Comparison of ENCODE assay signal across 20 cellular contexts in the genomic region with DNA sequence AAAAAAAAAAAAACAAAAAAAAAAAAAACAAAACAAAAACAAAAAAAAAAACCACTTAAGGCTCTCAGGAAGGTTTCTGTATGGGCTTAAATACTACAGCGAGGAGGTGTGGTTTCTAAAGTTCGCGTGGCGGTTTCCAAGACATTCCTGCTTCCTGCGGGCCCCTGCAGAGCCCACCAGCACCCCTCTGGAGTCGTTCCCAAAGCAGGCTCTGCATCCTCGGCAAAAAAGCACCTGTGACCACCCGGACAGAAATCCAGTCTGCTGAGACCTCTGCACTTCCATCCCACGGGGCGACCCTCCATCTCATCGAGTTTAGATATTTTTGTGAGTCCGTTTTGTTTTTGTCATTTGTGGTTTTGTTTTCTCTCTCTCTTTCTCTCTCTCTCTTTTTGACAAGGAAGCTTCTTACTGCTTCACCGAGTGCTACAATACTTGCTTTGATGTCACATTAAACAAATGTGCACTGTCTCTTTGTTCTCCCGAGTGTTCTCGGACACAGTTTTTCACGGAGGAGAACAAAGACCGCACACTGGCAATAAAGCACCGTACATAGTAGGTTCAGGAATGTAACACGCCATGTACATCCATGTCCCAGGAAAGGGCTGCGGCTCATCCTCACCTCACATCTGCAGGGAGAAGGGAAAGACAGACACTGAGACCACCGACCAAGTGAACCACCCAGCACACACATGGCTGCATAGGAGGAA. TPM values are rescaled to one million over a fixed set of nuclear protein-coding genes. Genes with fewer than 3 reads are reported as not detected.
DNase-seq lines count a peak whose midpoint lies in the region; ATAC-seq, FAIRE-seq and TF ChIP-seq lines count a peak whose summit lies in the region.
"Had no signal": no experiment of that assay in that cellular context is flagged by ENCODE, and none has a peak within 500 bp of the region (broad histone marks: within the 10 kb centered on the region; RNA-seq: fewer than 3 reads in every experiment).

No MANE protein-coding gene starts in this region.

- WGBS in GM12878 (ENCODE audit: insufficient coverage, insufficient replicate concordance, low lambda C conversion rate, missing lambda C conversion rate): 87% methylated on average over 21 of the region's 21 CpGs

- peaks cover 1% of the 10 kb centered on the region for H3K9me3 Mint-ChIP-seq in activated naive CD4-positive, alpha-beta T cell treated with anti-CD3 and anti-CD28 coated beads, Interleukin-2, amount 10 ng/mL, durations not matched to agents 7 days and 5 days

- TF ChIP-seq POLR2A in GM12878 (IDR thresholded peaks at IDR 0.05; ENCODE audit: low read depth, low read length): no peak

- H3K4me1 Mint-ChIP-seq in activated naive CD4-positive, alpha-beta T cell treated with anti-CD3 and anti-CD28 coated beads, Interleukin-2, amount 10 ng/mL, durations not matched to agents 7 days and 5 days: peaks cover 4% of the 10 kb centered on the region

- H3K4me3 ChIP-seq in HEK293 (ENCODE audit: low read depth, low read length): no peak overlapping the region
- no peak overlapping the region for H3K4me3 ChIP-seq in GM12878
- H3K4me3 ChIP-seq: lung, testis had no signal

- CTCF ChIA-PET in HEK293 (lab: Yijun Ruan, JAX): no interaction called here
- CTCF ChIA-PET in GM12878 (lab: Yijun Ruan, JAX): no interaction called here
- CTCF ChIA-PET in activated naive CD4-positive, alpha-beta T cell treated with anti-CD3 and anti-CD28 coated beads, Interleukin-2, amount 10 ng/mL, durations not matched to agents 7 days and 5 days (lab: Charles Lee): no interaction called here

- TSS peak; percentile 67 for BruUV-seq in GM12878 (replicated peaks; lab: Mats Ljungman, UMichigan)

- POLR2A ChIA-PET in HEK293 (lab: Yijun Ruan, JAX): no interaction called here
- POLR2A ChIA-PET in GM12878 (lab: Charles Lee): interaction anchor here (0.6 kb wide), 2 partner anchors 13 to 25 kb away, joined by 3 to 4 read pairs; no protein-coding TSS in a partner anchor

- no peak for FAIRE-seq in GM12878 (lab: Jason Lieb, UNC)
- FAIRE-seq: H54 had no signal

- no peak overlapping the region for H3K4me2 ChIP-seq in GM12878 (ENCODE audit: control insufficient read depth, insufficient read depth)

- TF ChIP-seq CTCF in HEK293 (tag by site-specific recombination; IDR thresholded peaks at IDR 0.05) (no peak), GM12878 (IDR thresholded peaks at IDR 0.05 in 2 of 3, conservative IDR thresholded peaks at IDR 0.05 in 1 of 3; ENCODE audit: control insufficient read depth in 2 of 3, extremely low read depth in 1 of 3, insufficient read depth in 1 of 3, low read depth in 3 of 3, low read length in 3 of 3) (no peak)

- SMC1A ChIA-PET in GM12878 (lab: Charles Lee; ENCODE audit: uncharacterized antibody, unreplicated experiment): interaction anchor here (0.6 kb wide), 2 partner anchors 359 to 792 kb away, joined by 3 read pairs; no protein-coding TSS in a partner anchor

- H4K20me1 ChIP-seq in GM12878 (ENCODE audit: control insufficient read depth, insufficient read depth): no peaks in the 10 kb centered on the region

- H3K9ac ChIP-seq in GM12878 (ENCODE audit: control insufficient read depth, insufficient read depth, low read length): no peak overlapping the region

- DNase-seq in GM12878 (ENCODE audit: low read depth, low spot score) (no peak), putamen (ENCODE audit: low spot score) (peak; percentile 81), RKO (ENCODE audit: low spot score) (no peak)
- no peak for DNase-seq in activated naive CD4-positive, alpha-beta T cell treated with anti-CD3 and anti-CD28 coated beads, Interleukin-2, amount 10 ng/mL, durations not matched to agents 7 days and 5 days
- DNase-seq in activated CD4-positive, CD25-positive, alpha-beta regulatory T cell (lab: John Stamatoyannopoulos, UW): no peak
- DNase-seq: activated CD4-positive, alpha-beta T cell treated with anti-CD3 and anti-CD28 coated beads, Interleukin-2, amount 50 U/mL, for 1 hour; activated T-cell treated with anti-CD3 and anti-CD28 coated beads, Interleukin-2, amount 50 U/mL, for 48 hours; AML-193; foreskin keratinocyte; NCI-H2081 treated with DMSO at 0.1 percent for 48 hours; NCI-H526 treated with DMSO at 0.1 percent for 48 hours; stimulated activated CD4-positive, alpha-beta T cell treated with anti-CD3 and anti-CD28 coated beads, Interleukin-4, amount 100 ng/mL, for 24 hours; stimulated activated CD8-positive, alpha-beta memory T cell treated with anti-CD3 and anti-CD28 coated beads, Interleukin-4, amount 100 ng/mL, for 48 hours; testis had no signal

- H3K36me3 ChIP-seq in HEK293 (ENCODE audit: control insufficient read depth in 2 of 2, insufficient read depth in 1 of 2, low read length in 2 of 2): peaks cover 0 to 39% of the 10 kb centered on the region in 2 experiments; a peak in 1 of 3 replicates
- peaks cover 0 to 6% of the 10 kb centered on the region in 2 experiments; a peak in 2 of 4 replicates for H3K36me3 ChIP-seq in GM12878 (ENCODE audit: control insufficient read depth in 2 of 2, insufficient read depth in 2 of 2, low read length in 1 of 2)

- no peak overlapping the region for H3K27ac ChIP-seq in HEK293 (ENCODE audit: extremely low read depth, low read depth, low read length)
- no peak overlapping the region for H3K27ac ChIP-seq in GM12878 (ENCODE audit: control insufficient read depth, insufficient read depth)
- peak overlapping the region; percentile 97 for H3K27ac ChIP-seq in layer of hippocampus (ENCODE audit: low read depth, low read length)
- H3K27ac ChIP-seq: foreskin keratinocyte, testis had no signal

- no peaks in the 10 kb centered on the region for H3K36me3 Mint-ChIP-seq in activated naive CD4-positive, alpha-beta T cell treated with anti-CD3 and anti-CD28 coated beads, Interleukin-2, amount 10 ng/mL, durations not matched to agents 7 days and 5 days

- no peak overlapping the region for H3K27ac Mint-ChIP-seq in activated naive CD4-positive, alpha-beta T cell treated with anti-CD3 and anti-CD28 coated beads, Interleukin-2, amount 10 ng/mL, durations not matched to agents 7 days and 5 days

- in situ Hi-C loops in GM12878 (cut with MboI): no loop called here

- peaks cover 5% of the 10 kb centered on the region for H3K27me3 Mint-ChIP-seq in activated naive CD4-positive, alpha-beta T cell treated with anti-CD3 and anti-CD28 coated beads, Interleukin-2, amount 10 ng/mL, durations not matched to agents 7 days and 5 days

- H3K4me1 ChIP-seq in HEK293 (ENCODE audit: control insufficient read depth, insufficient read depth, low read length) (no peaks in the 10 kb centered on the region), GM12878 (ENCODE audit: control insufficient read depth, insufficient read depth, low read length) (no peaks in the 10 kb centered on the region)
- H3K4me1 ChIP-seq: testis had no signal

- no peak overlapping the region for H3K4me3 Mint-ChIP-seq in activated naive CD4-positive, alpha-beta T cell treated with anti-CD3 and anti-CD28 coated beads, Interleukin-2, amount 10 ng/mL, durations not matched to agents 7 days and 5 days

- no peaks in the 10 kb centered on the region for H3K79me2 ChIP-seq in GM12878 (ENCODE audit: control insufficient read depth, insufficient read depth, low read length)

- no peak for TF ChIP-seq EP300 in GM12878 (IDR thresholded peaks at IDR 0.05; ENCODE audit: borderline replicate concordance in 1 of 2, control insufficient read depth in 1 of 2, low read depth in 2 of 2, low read length in 2 of 2)

- H2AFZ ChIP-seq in GM12878 (ENCODE audit: control insufficient read depth, low read depth, low read length): no peak overlapping the region

- no peaks in the 10 kb centered on the region for H3K27me3 ChIP-seq in GM12878 (replicated peaks in 1 of 2; ENCODE audit: control insufficient read depth in 2 of 2, insufficient read depth in 2 of 2, low read length in 1 of 2)
- H3K27me3 ChIP-seq in layer of hippocampus (ENCODE audit: control insufficient read depth, insufficient read depth, low read length): no peaks in the 10 kb centered on the region
- H3K27me3 ChIP-seq: foreskin keratinocyte, testis had no signal

- H3K9me3 ChIP-seq in HEK293 (ENCODE audit: control insufficient read depth, insufficient read depth, low read depth, low read length) (no peaks in the 10 kb centered on the region), GM12878 (replicated peaks; ENCODE audit: control insufficient read depth, insufficient read depth, low read length) (no peaks in the 10 kb centered on the region; the same call in 2 of the 3 replicates)
- H3K9me3 ChIP-seq: testis had no signal

- no peak for ATAC-seq in GM12878
- ATAC-seq: foreskin keratinocyte, SK-N-SH treated with all-trans-retinoic acid at 6 μM for 48 hours had no signal

- intact Hi-C loops in GM12878 (cut with micrococcal nuclease; ENCODE audit: unreplicated experiment): no loop called here

- RAD21 ChIA-PET in GM12878 (lab: Charles Lee; ENCODE audit: unreplicated experiment): no interaction called here

- no peak for TF ChIP-seq RAD21 in GM12878 (IDR thresholded peaks at IDR 0.05; ENCODE audit: insufficient read depth, low read depth, low read length)

TF ChIP-seq in HEK293, 187 proteins besides CTCF, POLR2A, EP300 and RAD21 (continues in another document):
- TF ChIP-seq ZNF747 (tag by site-specific recombination; IDR thresholded peaks at IDR 0.05): no peak

TF ChIP-seq in GM12878, 131 proteins besides CTCF, POLR2A, EP300 and RAD21:
- TF ChIP-seq NFYA (IDR thresholded peaks at IDR 0.05; ENCODE audit: borderline replicate concordance, low read depth, low read length) (no peak), IRF4 (IDR thresholded peaks at IDR 0.05; ENCODE audit: low read depth, low read length) (no peak), RUNX3 (IDR thresholded peaks at IDR 0.05; ENCODE audit: low read length) (0 out of 2 replicates have a peak, but pooled peaks have one; percentile 7), SIX5 (IDR thresholded peaks at IDR 0.05; ENCODE audit: low read depth, low read length, severe bottlenecking) (no peak)
TF ChIP-seq in GM12878: peak in this region for 1.

RNA-seq across cellular contexts. Expression of gene PDGFA, which starts 21.5 kb away (rescaled TPM):
- 48.1 and 48.7 TPM in 2 replicates for total RNA-seq in GM12878 (2013; cell fraction: nucleolus; rRNA removed)
- total RNA-seq in GM12878 (2014; rRNA removed): 5.7 and 7.2 TPM in 2 replicates
- total RNA-seq in GM12878 (2014; rRNA removed; fragmentation: Illumina TruSeq; extraction: Trizol): 4.2 and 5.5 TPM in 2 replicates
- total RNA-seq in GM12878 (2021): 8.2 and 10.7 TPM in 2 replicates
- polyA plus RNA-seq in GM12878 (2011; ENCODE audit: low read depth): 0.93 TPM
- polyA plus RNA-seq in GM12878 (2011; rRNA removed): 6.5 and 10.0 TPM in 2 replicates
- 11.9 and 13.4 TPM in 2 replicates for polyA plus RNA-seq in GM12878 (2011; cell fraction: cytosol; rRNA removed)
- 31.4 and 35.6 TPM in 2 replicates for polyA plus RNA-seq in GM12878 (2011; cell fraction: nucleus; rRNA removed)
- polyA plus RNA-seq in GM12878 (2012): 2.0 and 4.6 TPM in 2 replicates
- polyA plus RNA-seq in GM12878 (2014; fragmentation: Illumina TruSeq; extraction: Trizol): 3.5 and 3.6 TPM in 2 replicates
- polyA plus RNA-seq in GM12878 (2014; fragmentation: Nextera tagmentation; extraction: Ambion mirVana): 1 to 10 TPM; 5.8 to 9.2 TPM
- 5.1 and 6.2 TPM in 2 replicates for polyA plus RNA-seq in GM12878 (2014; rRNA removed)
- 1 to 10 TPM; 2.5 to 3.2 TPM for polyA plus RNA-seq in GM12878 (2016; fragmentation: Nextera tagmentation; extraction: Ambion mirVana)
- polyA minus RNA-seq in GM12878 (2011; rRNA and poly(A)+ RNA removed): 27.1 and 46.8 TPM in 2 replicates
- 20.0 and 25.0 TPM in 2 replicates for polyA minus RNA-seq in GM12878 (2011; cell fraction: cytosol; rRNA and poly(A)+ RNA removed)
- polyA minus RNA-seq in GM12878 (2011; cell fraction: nucleus; rRNA and poly(A)+ RNA removed): 8.8 and 16.8 TPM in 2 replicates
- total RNA-seq: OCI-LY7 had no signal
